In the genomic region with DNA sequence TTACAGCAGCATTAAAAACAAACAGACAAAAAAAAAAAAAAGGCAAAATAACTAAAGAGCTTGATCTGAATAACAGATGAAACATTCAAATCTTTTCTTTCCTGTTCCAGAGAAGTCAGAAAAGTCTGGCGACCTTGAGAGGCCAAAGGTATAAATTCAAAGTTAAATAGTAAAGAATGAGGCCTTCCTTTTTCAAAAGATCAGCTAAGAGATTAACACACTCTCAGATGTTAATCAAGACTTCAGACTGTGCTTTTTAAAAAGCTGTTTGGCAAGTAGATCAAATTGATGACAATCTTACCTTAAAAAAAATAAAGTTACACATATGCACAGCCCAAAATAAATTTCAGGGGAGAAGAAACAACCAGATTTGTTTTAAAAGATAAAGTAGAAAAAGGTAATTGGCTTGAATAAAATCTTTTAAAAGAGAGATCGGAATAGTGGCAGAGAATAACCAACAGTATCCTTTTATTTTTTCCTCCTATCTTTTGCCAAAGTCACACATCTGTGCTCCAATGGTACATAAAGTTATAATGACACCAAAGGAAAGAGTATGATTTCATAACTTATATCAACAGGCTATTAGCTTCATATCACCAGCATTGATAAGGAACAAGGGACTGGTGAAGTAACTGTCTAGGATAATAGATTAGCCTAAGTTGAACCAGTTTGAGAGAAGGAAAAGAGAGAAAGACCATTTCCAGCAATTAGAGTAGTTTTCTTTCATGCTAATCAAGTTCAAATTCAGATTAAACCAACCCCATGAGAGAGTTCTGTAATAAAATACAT, we compare ENCODE assay signal across 20 cellular contexts.
DNase-seq lines count a peak whose midpoint lies in the region; ATAC-seq and TF ChIP-seq lines count a peak whose summit lies in the region.
"Had no signal": no experiment of that assay in that cellular context is flagged by ENCODE, and none has a peak within 500 bp of the region (broad histone marks: within the 10 kb centered on the region; RNA-seq: fewer than 3 reads in every experiment).

No MANE protein-coding gene starts in this region.

- H3K36me3 ChIP-seq in psoas muscle (ENCODE audit: insufficient read depth in 1 of 2, low read depth in 1 of 2) (peaks cover 0 to 20% of the 10 kb centered on the region in 2 donors), urinary bladder (ENCODE audit: insufficient read depth) (no peaks in the 10 kb centered on the region)
- H3K36me3 ChIP-seq in effector memory CD4-positive, alpha-beta T cell (ENCODE audit: control insufficient read depth, insufficient read depth, low read length), result peaks cover 12% of the 10 kb centered on the region

- no peak for TF ChIP-seq CTCF in psoas muscle (IDR thresholded peaks at IDR 0.05)

- no peaks in the 10 kb centered on the region for H3K27me3 ChIP-seq in psoas muscle (ENCODE audit: insufficient read depth in 3 of 3, low read length in 2 of 3)
- H3K27me3 ChIP-seq in effector memory CD4-positive, alpha-beta T cell (replicated peaks; ENCODE audit: control insufficient read depth, insufficient read depth, low read length, poor library complexity, severe bottlenecking), result no peaks in the 10 kb centered on the region

- H3K4me3 ChIP-seq in psoas muscle (no peak overlapping the region), urinary bladder (ENCODE audit: low read depth, low read length) (no peak overlapping the region)
- no peak overlapping the region for H3K4me3 ChIP-seq in effector memory CD4-positive, alpha-beta T cell (ENCODE audit: insufficient read depth, low read depth, low read length, poor library complexity, severe bottlenecking)

- H3K4me1 ChIP-seq in psoas muscle (peaks cover 14% of the 10 kb centered on the region), urinary bladder (ENCODE audit: insufficient read depth) (peaks cover 2% of the 10 kb centered on the region)
- H3K4me1 ChIP-seq in effector memory CD4-positive, alpha-beta T cell (ENCODE audit: control insufficient read depth, insufficient read depth, low read length, poor library complexity, severe bottlenecking), result no peaks in the 10 kb centered on the region

- no peaks in the 10 kb centered on the region for H3K9me3 Mint-ChIP-seq in activated T-cell treated with anti-CD3 and anti-CD28 coated beads, Interleukin-2, amount 50 U/mL, for 72 hours
- H3K9me3 Mint-ChIP-seq: activated T-cell treated with anti-CD3 and anti-CD28 coated beads, Interleukin-2, amount 50 U/mL, for 4 hours; immature natural killer cell; memory B cell; neural crest cell had no signal

- DNase-seq in activated T-cell treated with anti-CD3 and anti-CD28 coated beads, Interleukin-2, amount 50 U/mL, for 72 hours, result no peak
- DNase-seq in activated T-cell treated with anti-CD3 and anti-CD28 coated beads, Interleukin-2, amount 50 U/mL, for 1 hour, result no peak
- DNase-seq in left ventricle myocardium superior, result no peak
- no peak for DNase-seq in psoas muscle
- DNase-seq in effector memory CD4-positive, alpha-beta T cell, result no peak
- no peak for DNase-seq in AG08396 (ENCODE audit: low spot score)
- DNase-seq: activated CD4-positive, alpha-beta T cell treated with anti-CD3 and anti-CD28 coated beads, Interleukin-2, amount 50 U/mL, for 4 hours; activated T-cell treated with anti-CD3 and anti-CD28 coated beads, Interleukin-2, amount 50 U/mL, for 4 hours; caudate nucleus; DMS79; foreskin melanocyte; immature natural killer cell; NCI-H2171; SHP77 treated with DMSO at 0.1 percent for 48 hours; stimulated activated naive CD8-positive, alpha-beta T cell treated with anti-CD3 and anti-CD28 coated beads, Interleukin-15, Interleukin-2, amounts not matched to agents 100 U/mL and 50 U/mL, for 24 hours had no signal

- H3K9me3 ChIP-seq in psoas muscle, result no peaks in the 10 kb centered on the region
- no peaks in the 10 kb centered on the region for H3K9me3 ChIP-seq in effector memory CD4-positive, alpha-beta T cell (ENCODE audit: control insufficient read depth, low read length)

- intact Hi-C loops in left ventricle myocardium superior (cut with micrococcal nuclease) (no loop called here), psoas muscle (cut with DNase I) (no loop called here)

- H3K27me3 Mint-ChIP-seq in activated T-cell treated with anti-CD3 and anti-CD28 coated beads, Interleukin-2, amount 50 U/mL, for 72 hours (ENCODE audit: low read depth), result no peaks in the 10 kb centered on the region
- H3K27me3 Mint-ChIP-seq: memory B cell had no signal

- peaks cover 2 to 8% of the 10 kb centered on the region in 2 donors for H3K36me3 Mint-ChIP-seq in activated T-cell treated with anti-CD3 and anti-CD28 coated beads, Interleukin-2, amount 50 U/mL, for 72 hours (ENCODE audit: insufficient read depth in 2 of 2)

- no peaks in the 10 kb centered on the region for H3K4me1 Mint-ChIP-seq in activated T-cell treated with anti-CD3 and anti-CD28 coated beads, Interleukin-2, amount 50 U/mL, for 72 hours (ENCODE audit: low read depth)
- H3K4me1 Mint-ChIP-seq: immature natural killer cell, neural crest cell had no signal

- H3K27ac ChIP-seq in psoas muscle, result peak overlapping the region; percentile 25
- H3K27ac ChIP-seq in urinary bladder (ENCODE audit: low read depth), result peak overlapping the region; percentile 60
- H3K27ac ChIP-seq in effector memory CD4-positive, alpha-beta T cell (ENCODE audit: insufficient read depth, low read length, poor library complexity, severe bottlenecking), result no peak overlapping the region
- H3K27ac ChIP-seq: KMS-11 had no signal

- no peak overlapping the region for H3K4me3 Mint-ChIP-seq in activated T-cell treated with anti-CD3 and anti-CD28 coated beads, Interleukin-2, amount 50 U/mL, for 72 hours
- H3K4me3 Mint-ChIP-seq: activated T-cell treated with anti-CD3 and anti-CD28 coated beads, Interleukin-2, amount 50 U/mL, for 4 hours; immature natural killer cell; memory B cell; neural crest cell had no signal

- 58 to 77% (median 75%) methylated on average over 2 of the region's 2 CpGs for whole genome bisulfite sequencing in psoas muscle, 3 donors
- 63% methylated on average over 2 of the region's 2 CpGs for WGBS in urinary bladder

- no peak for ATAC-seq in activated T-cell treated with anti-CD3 and anti-CD28 coated beads, Interleukin-2, amount 50 U/mL, for 72 hours (replicated peaks in 1 of 2)
- ATAC-seq in left ventricle myocardium superior (peak; percentile 43), psoas muscle (no peak), GM18519 (IDR thresholded peaks at IDR 0.05; ENCODE audit: low FRiP score, unreplicated experiment) (no peak)
- ATAC-seq: activated T-cell treated with anti-CD3 and anti-CD28 coated beads, Interleukin-2, amount 50 U/mL, for 4 hours; stimulated activated naive CD8-positive, alpha-beta T cell treated with anti-CD3 and anti-CD28 coated beads, Interleukin-15, Interleukin-2, amounts not matched to agents 100 U/mL and 50 U/mL, for 24 hours had no signal

- H3K27ac Mint-ChIP-seq in activated T-cell treated with anti-CD3 and anti-CD28 coated beads, Interleukin-2, amount 50 U/mL, for 72 hours, result peak overlapping the region; percentile 24
- H3K27ac Mint-ChIP-seq: memory B cell had no signal
